ENCODE assay signal across 8 cellular contexts in the genomic region with DNA sequence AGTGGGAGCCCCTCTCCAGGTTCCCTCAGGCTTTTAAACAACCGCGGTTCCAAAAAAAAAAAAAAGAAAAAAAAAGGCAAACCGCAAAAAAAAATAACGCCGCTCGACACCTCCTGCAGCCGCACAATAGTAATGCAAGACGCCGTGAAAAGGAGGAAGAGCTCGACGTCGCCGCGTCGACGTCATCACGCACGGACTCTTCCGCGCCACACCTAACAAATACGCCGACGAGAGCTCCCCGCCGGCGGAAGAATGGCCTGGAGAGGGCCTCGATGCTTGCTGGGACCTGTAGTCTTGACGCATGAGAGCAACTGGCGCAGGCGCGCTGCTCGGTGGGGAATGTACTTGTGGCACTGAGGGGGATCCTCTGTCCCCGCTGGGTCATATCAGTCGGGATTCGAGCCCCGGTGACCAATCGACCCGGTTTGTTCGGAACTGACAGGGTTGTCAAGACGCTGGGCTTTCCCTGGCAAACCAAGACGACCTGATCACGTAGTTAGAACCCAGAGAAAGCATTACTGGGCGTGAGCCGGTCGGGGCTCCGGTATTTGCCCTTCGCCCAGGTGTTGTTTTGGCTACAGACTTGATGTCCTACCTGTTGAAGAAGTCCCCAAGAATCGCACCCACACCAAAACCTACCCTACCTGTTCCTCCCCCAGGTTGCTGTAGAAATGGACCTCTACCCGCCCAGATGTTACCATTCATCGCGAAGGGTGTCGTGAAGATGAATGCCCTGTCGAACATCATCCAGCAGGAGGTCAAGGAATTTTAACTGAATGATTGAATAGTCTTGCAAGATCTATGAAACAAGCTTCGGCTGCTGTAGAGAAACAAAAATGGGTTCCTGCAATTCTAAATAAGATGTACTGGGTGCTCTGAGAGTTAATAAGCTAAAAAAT. TPM values are rescaled to one million over a fixed set of nuclear protein-coding genes. Genes with fewer than 3 reads are reported as not detected.
DNase-seq lines count a peak whose midpoint lies in the region; ATAC-seq, FAIRE-seq and TF ChIP-seq lines count a peak whose summit lies in the region.

TSS of gene CBR4 (minus strand) at position 131 of the 899 bp plus-strand sequence. CDS start 166 bp downstream, outside the sequence.

- under 1% methylated on average over 54 of the region's 54 CpGs for WGBS in urinary bladder

- peak within 1 kb of the TSS; percentile 87 for H3K4me3 Mint-ChIP-seq in progenitor cell of endocrine pancreas (ENCODE audit: low read depth)

- FAIRE-seq in GM12891 (lab: Jason Lieb, UNC): peak; percentile 99

- peaks cover 1% of the 10 kb centered on the region for H3K36me3 Mint-ChIP-seq in progenitor cell of endocrine pancreas (ENCODE audit: insufficient read depth)

- H3K4me3 ChIP-seq in urinary bladder (ENCODE audit: low read depth, low read length): peak within 1 kb of the TSS; percentile 67

- DNase-seq in GM12891 (ENCODE audit: insufficient read length, low spot score) (peak; percentile 71), NCI-H146 (lab: John Stamatoyannopoulos, UW) (peak; percentile 94), amniotic stem cell (lab: John Stamatoyannopoulos, UW) (peak; percentile 98), left cardiac atrium (peak; percentile 99), progenitor cell of endocrine pancreas (ENCODE audit: low spot score, unreplicated experiment) (peak; percentile 89)

- H3K4me1 ChIP-seq in urinary bladder (ENCODE audit: insufficient read depth): peaks cover 1% of the 10 kb centered on the region

- H3K27ac Mint-ChIP-seq in progenitor cell of endocrine pancreas: peak within 1 kb of the TSS; percentile 96

- H3K36me3 ChIP-seq in urinary bladder (ENCODE audit: insufficient read depth): no peaks in the 10 kb centered on the region

- H3K9me3 Mint-ChIP-seq in progenitor cell of endocrine pancreas (ENCODE audit: low read depth): no peaks in the 10 kb centered on the region

- TF ChIP-seq CTCF in progenitor cell of endocrine pancreas (IDR thresholded peaks at IDR 0.05; ENCODE audit: unreplicated experiment): peak; percentile 42

- intact Hi-C loops in T-helper 1 cell treated with Interleukin-12 subunit alpha and Interleukin-12 subunit beta and Interleukin-4 antibody, amounts not matched to agents 30 ng/mL and 1 ng/mL, for 36 hours (cut with micrococcal nuclease): loop anchor here (1.0 to 2.0 kb wide), 14 partner anchors 87 to 1016 kb away; partner anchors contain the start of genes DDX60, DDX60L, MFAP3L and NEK1
- intact Hi-C loops in left cardiac atrium (cut with DNase I): no loop called here

- H3K27ac ChIP-seq in urinary bladder (ENCODE audit: low read depth): peak within 1 kb of the TSS; percentile 91

- peaks cover 32% of the 10 kb centered on the region for H3K4me1 Mint-ChIP-seq in progenitor cell of endocrine pancreas (ENCODE audit: low read depth)

- ATAC-seq in HG02852 (IDR thresholded peaks at IDR 0.05; ENCODE audit: unreplicated experiment): peak; percentile 97
- peak; percentile 99 for ATAC-seq in left cardiac atrium

- H3K27me3 Mint-ChIP-seq in progenitor cell of endocrine pancreas: peaks cover 3% of the 10 kb centered on the region

- peak; percentile 87 for TF ChIP-seq POLR2A in GM12891 (IDR thresholded peaks at IDR 0.05; ENCODE audit: low read depth, low read length)

TF ChIP-seq in GM12891, 5 proteins besides CTCF, POLR2A, EP300 and RAD21:
- TF ChIP-seq PAX5 (IDR thresholded peaks at IDR 0.05; ENCODE audit: insufficient read depth, low read length, severe bottlenecking): no peak
- peak; percentile 79 for TF ChIP-seq SPI1 (IDR thresholded peaks at IDR 0.05; ENCODE audit: low read depth, low read length)
- TF ChIP-seq POLR2AphosphoS5 (IDR thresholded peaks at IDR 0.05; ENCODE audit: low read depth, low read length): peak; percentile 70; the same call in 1 of the 2 replicates
- TF ChIP-seq POU2F2 (IDR thresholded peaks at IDR 0.05; ENCODE audit: low read depth, low read length): peak; percentile 23; the same call in 1 of the 2 replicates
- TF ChIP-seq TAF1 (IDR thresholded peaks at IDR 0.05; ENCODE audit: low read depth, low read length): 0 out of 2 replicates have a peak, but pooled peaks have one; percentile 33

RNA-seq across cellular contexts. Expression of gene CBR4, which starts in this region (rescaled TPM):
- polyA plus RNA-seq in GM12891 (2012; ENCODE audit: low read depth, missing spikeins): 8.9 TPM
- 12.2 and 12.5 TPM in 2 replicates for total RNA-seq in T-helper 1 cell treated with Interleukin-12 subunit alpha and Interleukin-12 subunit beta and Interleukin-4 antibody, amounts not matched to agents 30 ng/mL and 1 ng/mL, for 36 hours
- total RNA-seq in left cardiac atrium (10 to 100 TPM; 14.5 to 17.1 TPM), progenitor cell of endocrine pancreas (43.3 and 45.2 TPM in 2 replicates), urinary bladder (41.2 TPM)
- polyA plus RNA-seq in urinary bladder: 9.6 TPM

Comparison
In these comparisons a context has a peak if more than half of its experiments do, and no peak if none do; other contexts are left out.
1. Peak in every context shown above with its lines: DNase-seq, ATAC-seq, H3K4me3 ChIP-seq and H3K27ac ChIP-seq.